ENCODE assay signal across 22 cellular contexts in genomic region chr17:66395961-66396360, GRCh38.
"Had no signal": no experiment of that assay in that cellular context is flagged by ENCODE, and none has a peak within 500 bp of the region (broad histone marks: within the 10 kb centered on the region; RNA-seq: fewer than 3 reads in every experiment).

No MANE protein-coding gene starts in this region.

- H3K36me3 ChIP-seq: gastroesophageal sphincter, heart left ventricle, tibial artery had no signal

- H3K27ac Mint-ChIP-seq: activated T-cell treated with anti-CD3 and anti-CD28 coated beads, Interleukin-2, amount 50 U/mL, for 72 hours; dendritic cell treated with granulocyte-macrophage colony-stimulating factor and Interleukin-4, amounts not matched to agents 40 ng/mL and 50 ng/mL, for 4 days; mesothelial cell of epicardium; progenitor cell of endocrine pancreas had no signal

- H3K27me3 ChIP-seq: gastroesophageal sphincter, heart left ventricle, tibial artery had no signal

- H3K4me3 ChIP-seq: gastroesophageal sphincter, heart left ventricle, lung, tibial artery had no signal

- ATAC-seq: activated T-cell treated with anti-CD3 and anti-CD28 coated beads, Interleukin-2, amount 50 U/mL, for 72 hours; esophagus mucosa; gastroesophageal sphincter; heart left ventricle; left lobe of liver had no signal

- DNase-seq: activated CD4-positive, alpha-beta T cell treated with anti-CD3 and anti-CD28 coated beads for 4 hours; activated CD8-positive, alpha-beta memory T cell treated with anti-CD3 and anti-CD28 coated beads, Interleukin-2, amount 50 U/mL, for 4 hours; activated gamma-delta T cell treated with Interleukin-2 at 50 U/mL for 16 hours; activated T-cell treated with anti-CD3 and anti-CD28 coated beads, Interleukin-2, amount 50 U/mL, for 72 hours; amniotic stem cell; effector CD8-positive, alpha-beta T cell; heart left ventricle; kidney; stimulated activated CD4-positive, alpha-beta T cell treated with anti-CD3 and anti-CD28 coated beads, Interleukin-12 subunit alpha, Interleukin-12 subunit beta, amount 100 ng/mL, for 4 hours; stimulated activated CD4-positive, alpha-beta T cell treated with anti-CD3 and anti-CD28 coated beads, Interleukin-1b, Interleukin-23, amount 100 ng/mL, for 48 hours; stimulated activated CD8-positive, alpha-beta memory T cell treated with anti-CD3 and anti-CD28 coated beads, Interleukin-4, amount 100 ng/mL, for 48 hours; stimulated activated naive CD4-positive, alpha-beta T cell; substantia nigra; tibial artery had no signal

- H3K27me3 Mint-ChIP-seq: dendritic cell treated with granulocyte-macrophage colony-stimulating factor and Interleukin-4, amounts not matched to agents 40 ng/mL and 50 ng/mL, for 4 days; progenitor cell of endocrine pancreas had no signal

- H3K9me3 Mint-ChIP-seq: dendritic cell treated with granulocyte-macrophage colony-stimulating factor and Interleukin-4, amounts not matched to agents 40 ng/mL and 50 ng/mL, for 4 days; mesothelial cell of epicardium had no signal

- H3K9me3 ChIP-seq: gastroesophageal sphincter, heart left ventricle, tibial artery had no signal

- H3K36me3 Mint-ChIP-seq: mesothelial cell of epicardium had no signal

- H3K27ac ChIP-seq: gastroesophageal sphincter, heart left ventricle, tibial artery had no signal

- H3K4me3 Mint-ChIP-seq: activated T-cell treated with anti-CD3 and anti-CD28 coated beads, Interleukin-2, amount 50 U/mL, for 72 hours; dendritic cell treated with granulocyte-macrophage colony-stimulating factor and Interleukin-4, amounts not matched to agents 40 ng/mL and 50 ng/mL, for 4 days; mesothelial cell of epicardium; T-helper 2 cell treated with Interferon-gamma antibody and Interleukin-4, amounts not matched to agents 5 μg/mL and 100 μg/mL, for 36 hours had no signal
